ENCODE assay signal across 36 cellular contexts in the genomic region with DNA sequence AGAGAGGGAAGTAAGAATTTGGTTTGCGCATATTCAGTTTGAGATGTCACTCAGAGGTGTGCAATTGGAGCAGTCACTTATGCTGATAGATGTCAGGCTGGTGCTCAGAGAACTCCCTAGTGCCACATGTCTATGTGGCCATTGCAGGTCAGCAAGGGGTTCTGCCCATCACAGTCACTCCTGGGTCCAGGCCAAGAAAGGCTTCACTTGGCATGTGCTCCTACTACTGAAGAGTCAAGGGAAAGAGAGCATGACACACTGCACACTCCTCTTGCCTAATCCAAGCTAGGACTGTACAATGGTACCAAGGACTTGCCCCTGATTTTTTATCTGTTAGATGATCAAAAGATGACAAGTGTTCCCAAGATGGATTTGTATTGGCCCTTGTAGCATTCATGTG. TPM values are rescaled to one million over a fixed set of nuclear protein-coding genes. Genes with fewer than 3 reads are reported as not detected.
"Had no signal": no experiment of that assay in that cellular context is flagged by ENCODE, and none has a peak within 500 bp of the region (broad histone marks: within the 10 kb centered on the region; RNA-seq: fewer than 3 reads in every experiment).

No MANE protein-coding gene starts in this region.

- H3K4me3 ChIP-seq: cardiac muscle cell had no signal

- H3K9me3 Mint-ChIP-seq: activated CD4-positive, alpha-beta memory T cell treated with anti-CD3 and anti-CD28 coated beads, Interleukin-2, amount 10 ng/mL, durations not matched to agents 7 days and 5 days; activated naive CD4-positive, alpha-beta T cell treated with anti-CD3 and anti-CD28 coated beads, Interleukin-2, amount 10 ng/mL, durations not matched to agents 7 days and 5 days had no signal

- H3K4me1 Mint-ChIP-seq: activated B cell treated with CpG ODN at 0.5 μM for 24 hours; activated CD4-positive, alpha-beta memory T cell treated with anti-CD3 and anti-CD28 coated beads, Interleukin-2, amount 10 ng/mL, durations not matched to agents 7 days and 5 days; activated CD8-positive, alpha-beta memory T cell treated with anti-CD3 and anti-CD28 coated beads, Interleukin-2, amount 10 ng/mL, durations not matched to agents 7 days and 5 days; activated naive CD4-positive, alpha-beta T cell treated with anti-CD3 and anti-CD28 coated beads, Interleukin-2, amount 10 ng/mL, durations not matched to agents 7 days and 5 days; activated naive CD8-positive, alpha-beta T cell treated with anti-CD3 and anti-CD28 coated beads, Interleukin-2, amount 50 U/mL, for 24 hours had no signal

- H3K36me3 ChIP-seq: brain microvascular endothelial cell, cardiac muscle cell had no signal

- H3K4me3 Mint-ChIP-seq: activated B cell treated with CpG ODN at 0.5 μM for 24 hours; activated CD4-positive, alpha-beta memory T cell treated with anti-CD3 and anti-CD28 coated beads, Interleukin-2, amount 10 ng/mL, durations not matched to agents 7 days and 5 days; activated CD8-positive, alpha-beta memory T cell treated with anti-CD3 and anti-CD28 coated beads, Interleukin-2, amount 10 ng/mL, durations not matched to agents 7 days and 5 days; activated naive CD4-positive, alpha-beta T cell treated with anti-CD3 and anti-CD28 coated beads, Interleukin-2, amount 10 ng/mL, durations not matched to agents 7 days and 5 days; activated naive CD8-positive, alpha-beta T cell; activated naive CD8-positive, alpha-beta T cell treated with anti-CD3 and anti-CD28 coated beads, Interleukin-2, amount 50 U/mL, for 24 hours had no signal

- ATAC-seq: activated CD8-positive, alpha-beta memory T cell treated with anti-CD3 and anti-CD28 coated beads, Interleukin-2, amount 10 ng/mL, durations not matched to agents 7 days and 5 days; activated naive CD8-positive, alpha-beta T cell treated with anti-CD3 and anti-CD28 coated beads, Interleukin-2, amount 50 U/mL, for 24 hours; Panc1; SK-N-SH treated with all-trans-retinoic acid at 6 μM for 48 hours had no signal

- H3K27me3 ChIP-seq: brain microvascular endothelial cell, cardiac muscle cell had no signal

- DNase-seq: activated B cell treated with CpG ODN at 0.5 μM for 24 hours; activated CD4-positive, alpha-beta memory T cell treated with anti-CD3 and anti-CD28 coated beads, Interleukin-2, amount 10 ng/mL, durations not matched to agents 7 days and 5 days; activated CD4-positive, alpha-beta T cell treated with anti-CD3 and anti-CD28 coated beads for 48 hours; activated CD4-positive, CD25-positive, alpha-beta regulatory T cell treated with anti-CD3 and anti-CD28 coated beads, Interleukin-2, amount 50 U/mL, for 72 hours; activated CD8-positive, alpha-beta memory T cell treated with anti-CD3 and anti-CD28 coated beads for 24 hours; activated CD8-positive, alpha-beta memory T cell treated with anti-CD3 and anti-CD28 coated beads, Interleukin-2, amount 10 ng/mL, durations not matched to agents 7 days and 5 days; activated CD8-positive, alpha-beta memory T cell treated with anti-CD3 and anti-CD28 coated beads, Interleukin-2, amount 50 U/mL, for 48 hours; activated effector memory CD4-positive, alpha-beta T cell treated with Interleukin-2 at 50 U/mL for 16 hours; activated naive CD4-positive, alpha-beta T cell treated with anti-CD3 and anti-CD28 coated beads, Interleukin-2, amount 10 ng/mL, durations not matched to agents 7 days and 5 days; activated naive CD8-positive, alpha-beta T cell treated with anti-CD3 and anti-CD28 coated beads, Interleukin-2, amount 50 U/mL, for 24 hours; activated T-cell treated with anti-CD3 and anti-CD28 coated beads, Interleukin-2, amount 50 U/mL, for 48 hours; anterior cingulate cortex; brain microvascular endothelial cell; Kasumi-1; KG1; MM.1S; MV-4-11; NCI-H1092 treated with DMSO at 0.1 percent for 48 hours; NCI-H1417; NCI-H187 treated with DMSO at 0.1 percent for 48 hours; NCI-H2081; NCI-H2171 treated with DMSO at 0.1 percent for 48 hours; NCI-H2227 treated with DMSO at 0.1 percent for 48 hours; NCI-H446; NCI-H510A treated with DMSO at 0.1 percent for 48 hours; NCI-H526 treated with DMSO at 0.1 percent for 48 hours; NCI-H774; SIG-M5; T-helper 1 cell; T-helper 2 cell; T-helper 9 cell had no signal

- H3K27me3 Mint-ChIP-seq: activated B cell treated with CpG ODN at 0.5 μM for 24 hours; activated naive CD8-positive, alpha-beta T cell had no signal

- H3K27ac ChIP-seq: brain microvascular endothelial cell, cardiac muscle cell, VCaP had no signal

- H3K27ac Mint-ChIP-seq: activated B cell treated with CpG ODN at 0.5 μM for 24 hours; activated CD4-positive, alpha-beta memory T cell treated with anti-CD3 and anti-CD28 coated beads, Interleukin-2, amount 10 ng/mL, durations not matched to agents 7 days and 5 days; activated CD8-positive, alpha-beta memory T cell treated with anti-CD3 and anti-CD28 coated beads, Interleukin-2, amount 10 ng/mL, durations not matched to agents 7 days and 5 days; activated naive CD4-positive, alpha-beta T cell treated with anti-CD3 and anti-CD28 coated beads, Interleukin-2, amount 10 ng/mL, durations not matched to agents 7 days and 5 days; activated naive CD8-positive, alpha-beta T cell; activated naive CD8-positive, alpha-beta T cell treated with anti-CD3 and anti-CD28 coated beads, Interleukin-2, amount 50 U/mL, for 24 hours had no signal

RNA-seq across cellular contexts. Expression of a gene that starts 57.1 kb away (rescaled TPM):
- total RNA-seq: activated B cell treated with CpG ODN at 0.5 μM for 24 hours; activated CD4-positive, alpha-beta memory T cell treated with anti-CD3 and anti-CD28 coated beads, Interleukin-2, amount 10 ng/mL, durations not matched to agents 7 days and 5 days; activated CD8-positive, alpha-beta memory T cell treated with anti-CD3 and anti-CD28 coated beads, Interleukin-2, amount 10 ng/mL, durations not matched to agents 7 days and 5 days had no signal
